8 cellular contexts compared by ENCODE assay signal in the genomic region with DNA sequence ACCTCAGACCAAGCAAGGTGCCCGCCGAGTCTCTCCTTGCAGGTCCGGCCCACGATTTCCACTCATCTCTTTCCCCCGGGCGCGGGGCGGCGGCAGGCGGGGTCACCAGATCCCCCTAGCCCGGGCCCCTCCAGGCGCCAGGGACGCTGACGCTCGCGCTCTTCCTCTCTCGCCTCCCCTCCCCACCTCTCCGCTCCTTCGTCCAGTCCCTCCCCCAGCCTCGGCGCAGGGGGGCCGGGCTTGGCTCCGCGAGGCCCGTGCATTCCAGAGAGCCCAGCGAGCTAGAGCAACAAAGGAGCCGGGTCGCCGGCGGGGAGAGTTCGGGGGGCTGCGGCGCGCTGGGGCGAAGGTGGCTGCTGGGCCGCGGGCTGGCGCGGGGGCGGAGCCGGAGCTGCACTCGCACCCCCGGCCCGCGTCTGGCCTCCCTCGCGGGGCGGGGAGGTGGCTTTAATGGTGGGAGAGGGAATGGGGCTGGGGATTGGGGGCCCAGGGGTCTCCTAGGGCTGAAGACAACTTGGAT. TPM values are rescaled to one million over a fixed set of nuclear protein-coding genes. Genes with fewer than 3 reads are reported as not detected.
DNase-seq lines count a peak whose midpoint lies in the region; ATAC-seq, FAIRE-seq and TF ChIP-seq lines count a peak whose summit lies in the region.

A gene (plus strand): TSS at position 262 of the 520 bp plus-strand sequence. CDS start 519 bp downstream, outside the sequence.

- H3K27me3 ChIP-seq in CD4-positive, alpha-beta memory T cell (ENCODE audit: insufficient read depth, low read length), result peaks cover 17% of the 10 kb centered on the region

- TF ChIP-seq CTCF in VCaP (conservative IDR thresholded peaks at IDR 0.05) (no peak), fibroblast of the aortic adventitia (IDR thresholded peaks at IDR 0.05; ENCODE audit: insufficient read depth, low read length) (no peak), nephron (IDR thresholded peaks at IDR 0.05; ENCODE audit: unreplicated experiment in 3 of 3) (no peak)

- no peaks in the 10 kb centered on the region for H3K36me3 Mint-ChIP-seq in CD4-positive, alpha-beta memory T cell
- H3K36me3 Mint-ChIP-seq in nephron (ENCODE audit: low read depth), result peaks cover 22% of the 10 kb centered on the region

- POLR2A ChIA-PET in CD4-positive, alpha-beta memory T cell (lab: Charles Lee; ENCODE audit: partially characterized antibody), result no interaction called here

- H3K4me3 Mint-ChIP-seq in CD4-positive, alpha-beta memory T cell, result peak within 1 kb of the TSS; percentile 69 to 82 (median 74)
- H3K4me3 Mint-ChIP-seq in nephron, result peak within 1 kb of the TSS; percentile 94 to 100 (median 99)

- H3K9me3 Mint-ChIP-seq in CD4-positive, alpha-beta memory T cell, result no peaks in the 10 kb centered on the region
- H3K9me3 Mint-ChIP-seq in nephron, result no peaks in the 10 kb centered on the region

- intact Hi-C loops in CD4-positive, alpha-beta memory T cell (cut with micrococcal nuclease), result no loop called here

- peaks cover 3 to 14% (median 9%) of the 10 kb centered on the region in 4 donors for H3K4me1 Mint-ChIP-seq in CD4-positive, alpha-beta memory T cell
- peaks cover 51% of the 10 kb centered on the region for H3K4me1 Mint-ChIP-seq in nephron

- H3K27ac ChIP-seq in CD4-positive, alpha-beta memory T cell (ENCODE audit: low read depth, low read length), result no peak within 1 kb of the TSS
- H3K27ac ChIP-seq in VCaP, result peak within 1 kb of the TSS; percentile 72; the same call in 1 of the 2 replicates

- H3K27ac Mint-ChIP-seq in CD4-positive, alpha-beta memory T cell, result no peak within 1 kb of the TSS
- H3K27ac Mint-ChIP-seq in nephron, result peak within 1 kb of the TSS; percentile 84 to 94 (median 93)

- ATAC-seq in HG03045 (IDR thresholded peaks at IDR 0.05; ENCODE audit: unreplicated experiment), result no peak

- CTCF ChIA-PET in CD4-positive, alpha-beta memory T cell (lab: Charles Lee; ENCODE audit: partially characterized antibody), result no interaction called here

- H3K4me1 ChIP-seq in CD4-positive, alpha-beta memory T cell (ENCODE audit: insufficient read depth, low read length), result no peaks in the 10 kb centered on the region

- H3K4me3 ChIP-seq in CD4-positive, alpha-beta memory T cell (ENCODE audit: low read length in 2 of 2), result peak within 1 kb of the TSS in 1 of 2 donors; percentile 32
- H3K4me3 ChIP-seq in fibroblast of the aortic adventitia (ENCODE audit: low read depth, low read length), result peak within 1 kb of the TSS; percentile 73

- no peak for DNase-seq in CD4-positive, alpha-beta memory T cell
- DNase-seq in H54 (ENCODE audit: insufficient read length, low spot score) (no peak), fibroblast of the aortic adventitia (ENCODE audit: low read depth) (no peak), superior temporal gyrus (ENCODE audit: extremely low spot score) (no peak), SIG-M5 treated with dmso at 0.1 percent for 504 hours (lab: John Stamatoyannopoulos, UW; ENCODE audit: unreplicated experiment) (no peak)

- peak; percentile 42; the same call in 1 of the 2 replicates for TF ChIP-seq POLR2A in H54 (IDR thresholded peaks at IDR 0.05; ENCODE audit: low read depth, low read length)

- no peaks in the 10 kb centered on the region for H3K9me3 ChIP-seq in CD4-positive, alpha-beta memory T cell (ENCODE audit: control insufficient read depth in 1 of 2, low read length in 2 of 2)

- peaks cover 36 to 53% of the 10 kb centered on the region in 2 donors for H3K27me3 Mint-ChIP-seq in CD4-positive, alpha-beta memory T cell
- H3K27me3 Mint-ChIP-seq in nephron (ENCODE audit: low read depth), result no peaks in the 10 kb centered on the region

- FAIRE-seq in H54 (lab: Jason Lieb, UNC), result no peak

- no peaks in the 10 kb centered on the region for H3K36me3 ChIP-seq in CD4-positive, alpha-beta memory T cell (ENCODE audit: insufficient read depth, low read length)

RNA-seq across cellular contexts. Expression of the gene that starts here (rescaled TPM):
- not detected for total RNA-seq in CD4-positive, alpha-beta memory T cell
- not detected for polyA plus RNA-seq in CD4-positive, alpha-beta memory T cell
- 4.2 and 24.1 TPM in 2 replicates for total RNA-seq in fibroblast of the aortic adventitia (ENCODE audit: low replicate concordance)

Comparison
In these comparisons a context has a peak if more than half of its experiments do, and no peak if none do; other contexts are left out.
1. H3K27ac Mint-ChIP-seq: peak in nephron (3 of 3); none in CD4-positive, alpha-beta memory T cell (0 of 7).